10 cellular contexts compared by ENCODE assay signal in the genomic region with DNA sequence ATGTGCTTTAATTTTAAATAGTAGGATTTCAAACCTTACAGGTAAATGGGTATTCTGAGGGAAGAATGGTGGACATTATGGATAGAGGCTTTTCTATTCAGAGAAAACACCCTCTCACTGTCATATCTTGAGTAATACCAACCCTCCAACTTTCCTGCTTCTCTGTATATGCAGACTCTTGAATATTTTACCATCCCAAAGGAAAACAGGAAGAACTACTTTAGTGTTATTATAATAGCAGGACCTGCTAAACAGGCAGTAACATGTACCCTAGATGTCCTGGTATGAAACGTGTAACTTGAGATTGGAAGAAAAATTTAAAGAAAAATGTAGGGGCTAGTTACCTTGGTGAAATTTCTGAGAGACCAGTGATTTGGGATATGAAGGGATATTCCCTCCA.
"Had no signal": no experiment of that assay in that cellular context is flagged by ENCODE, and none has a peak within 500 bp of the region (broad histone marks: within the 10 kb centered on the region; RNA-seq: fewer than 3 reads in every experiment).

No MANE protein-coding gene starts in this region.

- H3K27ac ChIP-seq: GM23248, HL-60 had no signal

- H3K9me3 Mint-ChIP-seq: HFFc6 had no signal

- H2AFZ ChIP-seq: GM23248 had no signal

- H3K9ac ChIP-seq: GM23248 had no signal

- FAIRE-seq: HTR-8/SVneo, K562 had no signal

- ATAC-seq: HCT116, K562 had no signal

- H3K4me3 Mint-ChIP-seq: HFFc6 had no signal

- DNase-seq: GM23248, GOT3, H7, HFFc6, IMR-90 had no signal

- H3K4me3 ChIP-seq: GM23248, HAP-1, K562 had no signal

- H3K36me3 ChIP-seq: HAP-1 had no signal

- H3K9me3 ChIP-seq: HAP-1 had no signal

- H3K27ac Mint-ChIP-seq: HFFc6 had no signal
